10 cellular contexts compared by ENCODE assay signal in genomic region chr2:152445791-152446201, GRCh38.
DNase-seq lines count a peak whose midpoint lies in the region; ATAC-seq and TF ChIP-seq lines count a peak whose summit lies in the region.
"Had no signal": no experiment of that assay in that cellular context is flagged by ENCODE, and none has a peak within 500 bp of the region (broad histone marks: within the 10 kb centered on the region; RNA-seq: fewer than 3 reads in every experiment).

No MANE protein-coding gene starts in this region.

- POLR2A ChIA-PET in Panc1 (lab: Charles Lee) = interaction anchor here (0.6 kb wide), 1 partner anchor 43 kb away, joined by 3 read pairs; no protein-coding TSS in a partner anchor

- H3K4me3 Mint-ChIP-seq in endothelial cell (ENCODE audit: unreplicated experiment) = no peak overlapping the region
- H3K4me3 Mint-ChIP-seq: naive thymus-derived CD4-positive, alpha-beta T cell had no signal

- TF ChIP-seq CTCF in Panc1 (IDR thresholded peaks at IDR 0.05) (no peak), foreskin fibroblast (IDR thresholded peaks at IDR 0.05; ENCODE audit: low read depth, low read length) (no peak), endothelial cell (IDR thresholded peaks at IDR 0.05; ENCODE audit: unreplicated experiment) (no peak)

- CTCF ChIA-PET in Panc1 (lab: Charles Lee) = no interaction called here

- H3K27me3 Mint-ChIP-seq in endothelial cell (ENCODE audit: unreplicated experiment) = peaks cover 5% of the 10 kb centered on the region

- no peaks in the 10 kb centered on the region for H3K9me3 ChIP-seq in Panc1 (ENCODE audit: control insufficient read depth, insufficient read depth, low read depth, low read length)
- H3K9me3 ChIP-seq: testis had no signal

- H3K9me3 Mint-ChIP-seq in endothelial cell (ENCODE audit: unreplicated experiment) = no peaks in the 10 kb centered on the region

- in situ Hi-C loops in Panc1 (cut with HindIII; ENCODE audit: low pct_unique_long_range_greater_than_20kb, low sequenced_read_pairs) = no loop called here

- H3K27me3 ChIP-seq in Panc1 (ENCODE audit: control insufficient read depth, insufficient read depth, low read length) = no peaks in the 10 kb centered on the region
- H3K27me3 ChIP-seq: testis had no signal

- no peak overlapping the region for H3K4me3 ChIP-seq in Panc1 (ENCODE audit: low read depth in 2 of 2, low read length in 2 of 2)
- H3K4me3 ChIP-seq in foreskin fibroblast (ENCODE audit: low read depth in 1 of 2, low read length in 2 of 2) = no peak overlapping the region
- H3K4me3 ChIP-seq: testis had no signal

- no peak overlapping the region for H3K27ac Mint-ChIP-seq in endothelial cell (ENCODE audit: unreplicated experiment)
- H3K27ac Mint-ChIP-seq: naive thymus-derived CD4-positive, alpha-beta T cell had no signal

- H3K36me3 Mint-ChIP-seq in endothelial cell (ENCODE audit: low read depth, unreplicated experiment) = peaks cover 10% of the 10 kb centered on the region

- peaks cover 7% of the 10 kb centered on the region; the same call in 1 of the 2 replicates for H3K4me1 ChIP-seq in Panc1 (ENCODE audit: control insufficient read depth, insufficient read depth, low read length)

- peak; percentile 63 for ATAC-seq in GM19463 (IDR thresholded peaks at IDR 0.05; ENCODE audit: unreplicated experiment)
- ATAC-seq in Panc1 = peak; percentile 76
- ATAC-seq in stimulated activated naive CD8-positive, alpha-beta T cell treated with anti-CD3 and anti-CD28 coated beads, Interleukin-15, Interleukin-2, amounts not matched to agents 100 U/mL and 50 U/mL, for 24 hours = peak; percentile 32
- ATAC-seq: naive thymus-derived CD4-positive, alpha-beta T cell had no signal

- BruUV-seq in Panc1 (replicated peaks; lab: Mats Ljungman, UMichigan) = no TSS peak

- no peaks in the 10 kb centered on the region for H3K36me3 ChIP-seq in Panc1 (ENCODE audit: control insufficient read depth, insufficient read depth, low read length)

- DNase-seq in Panc1 (ENCODE audit: low read depth, low spot score) (no peak), foreskin fibroblast (peak; percentile 85 to 90), NOMO-1 treated with DMSO at 0.1 percent for 48 hours (lab: John Stamatoyannopoulos, UW; ENCODE audit: unreplicated experiment) (no peak), endothelial cell (ENCODE audit: low spot score) (no peak)
- no peak for DNase-seq in stimulated activated naive CD8-positive, alpha-beta T cell treated with anti-CD3 and anti-CD28 coated beads, Interleukin-15, Interleukin-2, amounts not matched to agents 100 U/mL and 50 U/mL, for 24 hours
- DNase-seq in activated effector memory CD4-positive, alpha-beta T cell treated with anti-CD3 and anti-CD28 coated beads, Interleukin-2, amount 50 U/mL, for 16 hours = no peak
- DNase-seq: naive thymus-derived CD4-positive, alpha-beta T cell; NCI-H510A; testis had no signal

- H3K27ac ChIP-seq in Panc1 (ENCODE audit: low read length) = no peak overlapping the region
- H3K27ac ChIP-seq: testis had no signal

- H3K4me1 Mint-ChIP-seq in endothelial cell (ENCODE audit: unreplicated experiment) = peaks cover 27% of the 10 kb centered on the region

- intact Hi-C loops in Panc1 (cut with micrococcal nuclease; ENCODE audit: unreplicated experiment) = no loop called here

Comparison
In these comparisons a context has a peak if more than half of its experiments do, and no peak if none do; other contexts are left out.
1. DNase-seq: peak in foreskin fibroblast (2 of 2); none in Panc1 (single experiment), stimulated activated naive CD8-positive, alpha-beta T cell treated with anti-CD3 and anti-CD28 coated beads, Interleukin-15, Interleukin-2, amounts not matched to agents 100 U/mL and 50 U/mL, for 24 hours (single experiment), activated effector memory CD4-positive, alpha-beta T cell treated with anti-CD3 and anti-CD28 coated beads, Interleukin-2, amount 50 U/mL, for 16 hours (single experiment), NOMO-1 treated with DMSO at 0.1 percent for 48 hours (single experiment) and endothelial cell (single experiment).
2. Peak in every context shown above with its lines, with median percentiles within 50 percentile points of each other: ATAC-seq.